Comparison of ENCODE assay signal across 2 cellular contexts in genomic region chr2:54446625-54447024, GRCh38.
TF ChIP-seq lines count a peak whose summit lies in the region.

No MANE protein-coding gene starts in this region.

TF ChIP-seq in GM23338, 12 proteins besides CTCF, POLR2A, EP300 and RAD21:
- TF ChIP-seq EZH2phosphoT487 (IDR thresholded peaks at IDR 0.05; ENCODE audit: unreplicated experiment), result no peak
- TF ChIP-seq ZNF114 (CRISPR knock-in tag; IDR thresholded peaks at IDR 0.05), result no peak
- TF ChIP-seq, protein P1, sequence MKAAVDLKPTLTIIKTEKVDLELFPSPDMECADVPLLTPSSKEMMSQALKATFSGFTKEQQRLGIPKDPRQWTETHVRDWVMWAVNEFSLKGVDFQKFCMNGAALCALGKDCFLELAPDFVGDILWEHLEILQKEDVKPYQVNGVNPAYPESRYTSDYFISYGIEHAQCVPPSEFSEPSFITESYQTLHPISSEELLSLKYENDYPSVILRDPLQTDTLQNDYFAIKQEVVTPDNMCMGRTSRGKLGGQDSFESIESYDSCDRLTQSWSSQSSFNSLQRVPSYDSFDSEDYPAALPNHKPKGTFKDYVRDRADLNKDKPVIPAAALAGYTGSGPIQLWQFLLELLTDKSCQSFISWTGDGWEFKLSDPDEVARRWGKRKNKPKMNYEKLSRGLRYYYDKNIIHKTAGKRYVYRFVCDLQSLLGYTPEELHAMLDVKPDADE (IDR thresholded peaks at IDR 0.05), result no peak
- TF ChIP-seq, protein P2, sequence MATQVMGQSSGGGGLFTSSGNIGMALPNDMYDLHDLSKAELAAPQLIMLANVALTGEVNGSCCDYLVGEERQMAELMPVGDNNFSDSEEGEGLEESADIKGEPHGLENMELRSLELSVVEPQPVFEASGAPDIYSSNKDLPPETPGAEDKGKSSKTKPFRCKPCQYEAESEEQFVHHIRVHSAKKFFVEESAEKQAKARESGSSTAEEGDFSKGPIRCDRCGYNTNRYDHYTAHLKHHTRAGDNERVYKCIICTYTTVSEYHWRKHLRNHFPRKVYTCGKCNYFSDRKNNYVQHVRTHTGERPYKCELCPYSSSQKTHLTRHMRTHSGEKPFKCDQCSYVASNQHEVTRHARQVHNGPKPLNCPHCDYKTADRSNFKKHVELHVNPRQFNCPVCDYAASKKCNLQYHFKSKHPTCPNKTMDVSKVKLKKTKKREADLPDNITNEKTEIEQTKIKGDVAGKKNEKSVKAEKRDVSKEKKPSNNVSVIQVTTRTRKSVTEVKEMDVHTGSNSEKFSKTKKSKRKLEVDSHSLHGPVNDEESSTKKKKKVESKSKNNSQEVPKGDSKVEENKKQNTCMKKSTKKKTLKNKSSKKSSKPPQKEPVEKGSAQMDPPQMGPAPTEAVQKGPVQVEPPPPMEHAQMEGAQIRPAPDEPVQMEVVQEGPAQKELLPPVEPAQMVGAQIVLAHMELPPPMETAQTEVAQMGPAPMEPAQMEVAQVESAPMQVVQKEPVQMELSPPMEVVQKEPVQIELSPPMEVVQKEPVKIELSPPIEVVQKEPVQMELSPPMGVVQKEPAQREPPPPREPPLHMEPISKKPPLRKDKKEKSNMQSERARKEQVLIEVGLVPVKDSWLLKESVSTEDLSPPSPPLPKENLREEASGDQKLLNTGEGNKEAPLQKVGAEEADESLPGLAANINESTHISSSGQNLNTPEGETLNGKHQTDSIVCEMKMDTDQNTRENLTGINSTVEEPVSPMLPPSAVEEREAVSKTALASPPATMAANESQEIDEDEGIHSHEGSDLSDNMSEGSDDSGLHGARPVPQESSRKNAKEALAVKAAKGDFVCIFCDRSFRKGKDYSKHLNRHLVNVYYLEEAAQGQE (IDR thresholded peaks at IDR 0.05; ENCODE audit: unreplicated experiment), result no peak
- TF ChIP-seq ZNF462 (CRISPR knock-in tag; IDR thresholded peaks at IDR 0.05), result no peak
- TF ChIP-seq ZNF331 (CRISPR knock-in tag; IDR thresholded peaks at IDR 0.05; ENCODE audit: low read depth), result no peak
- TF ChIP-seq EZH2 (IDR thresholded peaks at IDR 0.05; ENCODE audit: low read depth, unreplicated experiment), result no peak
- no peak for TF ChIP-seq CREB1 (CRISPR knock-in tag; IDR thresholded peaks at IDR 0.05; ENCODE audit: low read depth)
- TF ChIP-seq POLR2AphosphoS5 (IDR thresholded peaks at IDR 0.05; ENCODE audit: low read depth), result no peak
- no peak for TF ChIP-seq STAT1 (IDR thresholded peaks at IDR 0.05; ENCODE audit: unreplicated experiment)
- TF ChIP-seq JUNB (IDR thresholded peaks at IDR 0.05; ENCODE audit: unreplicated experiment), result no peak
- no peak for TF ChIP-seq NANOG (IDR thresholded peaks at IDR 0.05; ENCODE audit: borderline replicate concordance)

TF ChIP-seq in IMR-90, 13 proteins besides CTCF, POLR2A, EP300 and RAD21:
- TF ChIP-seq FOS (IDR thresholded peaks at IDR 0.05; ENCODE audit: low read depth, low read length) (no peak), RFX5 (IDR thresholded peaks at IDR 0.05; ENCODE audit: low read depth, low read length) (no peak), CEBPB (IDR thresholded peaks at IDR 0.05; ENCODE audit: low read depth, low read length) (no peak), ELK1 (IDR thresholded peaks at IDR 0.05; ENCODE audit: borderline replicate concordance, low read depth, low read length) (no peak), MAFK (IDR thresholded peaks at IDR 0.05; ENCODE audit: low read depth, low read length) (no peak), RCOR1 (IDR thresholded peaks at IDR 0.05; ENCODE audit: insufficient replicate concordance, low read length) (no peak)
- TF ChIP-seq, protein P3, sequence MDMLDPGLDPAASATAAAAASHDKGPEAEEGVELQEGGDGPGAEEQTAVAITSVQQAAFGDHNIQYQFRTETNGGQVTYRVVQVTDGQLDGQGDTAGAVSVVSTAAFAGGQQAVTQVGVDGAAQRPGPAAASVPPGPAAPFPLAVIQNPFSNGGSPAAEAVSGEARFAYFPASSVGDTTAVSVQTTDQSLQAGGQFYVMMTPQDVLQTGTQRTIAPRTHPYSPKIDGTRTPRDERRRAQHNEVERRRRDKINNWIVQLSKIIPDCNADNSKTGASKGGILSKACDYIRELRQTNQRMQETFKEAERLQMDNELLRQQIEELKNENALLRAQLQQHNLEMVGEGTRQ (IDR thresholded peaks at IDR 0.05; ENCODE audit: low read depth, low read length), result no peak
